In the genomic region with DNA sequence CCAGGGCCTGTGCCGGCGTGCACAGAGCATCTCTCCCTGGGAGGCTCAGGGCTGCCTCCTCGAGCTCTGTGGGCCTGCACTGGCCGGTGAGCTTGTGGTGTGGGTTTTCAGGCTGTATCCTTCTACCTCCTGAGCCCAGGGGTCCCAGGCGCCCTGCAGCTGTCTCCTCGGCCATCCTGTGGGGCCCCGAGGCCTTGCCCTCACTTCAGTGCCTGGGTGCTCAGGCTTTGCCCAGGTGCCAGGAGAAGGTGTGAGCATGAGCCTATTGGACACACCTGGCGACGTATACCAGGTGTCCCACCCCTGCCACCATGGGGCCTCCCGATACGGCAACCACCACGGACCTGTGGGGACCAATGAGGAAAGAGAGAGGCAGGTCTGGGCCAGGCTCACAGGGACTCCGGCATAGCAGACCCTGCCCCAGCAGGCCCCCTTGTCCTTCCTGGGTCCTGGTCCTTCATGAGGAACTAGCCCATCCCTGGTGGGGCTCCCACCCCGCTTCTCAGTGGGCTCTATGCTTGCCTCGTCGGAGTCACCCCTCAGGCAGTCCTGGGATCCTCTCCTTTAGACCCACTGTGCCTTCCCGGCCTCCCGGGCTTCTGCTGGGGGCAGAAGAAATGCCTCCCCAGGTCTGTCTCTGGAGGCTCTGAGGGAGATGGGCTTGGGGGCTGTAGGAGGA, we compare ENCODE assay signal across 14 cellular contexts.
DNase-seq lines count a peak whose midpoint lies in the region; ATAC-seq, FAIRE-seq and TF ChIP-seq lines count a peak whose summit lies in the region.
"Had no signal": no experiment of that assay in that cellular context is flagged by ENCODE, and none has a peak within 500 bp of the region (broad histone marks: within the 10 kb centered on the region; RNA-seq: fewer than 3 reads in every experiment).

No MANE protein-coding gene starts in this region.

- no peak overlapping the region for H2AFZ ChIP-seq in HepG2 (ENCODE audit: low read length)
- H2AFZ ChIP-seq in osteoblast (ENCODE audit: low read length) = no peak overlapping the region

- 94% methylated on average over 3 of the region's 18 CpGs for WGBS in right lobe of liver (ENCODE audit: insufficient coverage, low coverage, low lambda C conversion rate, missing lambda C conversion rate)
- WGBS in HepG2 (ENCODE audit: low lambda C conversion rate) = 17% methylated on average over 7 of the region's 18 CpGs

- no peak overlapping the region for H3K9ac ChIP-seq in HepG2 (ENCODE audit: insufficient read depth, low read depth, low read length)
- H3K9ac ChIP-seq: BLaER1 had no signal

- H3K4me1 Mint-ChIP-seq in activated T-helper 1 cell treated with anti-CD3 and anti-CD28 coated beads, Interleukin-12 subunit alpha, Interleukin-12 subunit beta, Interleukin-2, Interleukin-4 antibody, amounts not matched to agents 30 ng/mL and 10 ng/mL and 1 ng/mL, durations not matched to agents 14 hours and 24 hours and 36 hours (ENCODE audit: low read depth) = no peaks in the 10 kb centered on the region
- H3K4me1 Mint-ChIP-seq: H9 had no signal

- H3K9me3 ChIP-seq in right lobe of liver = no peaks in the 10 kb centered on the region
- no peaks in the 10 kb centered on the region for H3K9me3 ChIP-seq in HepG2 (ENCODE audit: low read length)
- no peaks in the 10 kb centered on the region for H3K9me3 ChIP-seq in Peyer's patch
- H3K9me3 ChIP-seq in osteoblast (ENCODE audit: low read depth, low read length) = no peaks in the 10 kb centered on the region
- H3K9me3 ChIP-seq: BLaER1 had no signal

- no peak overlapping the region for H3K27ac Mint-ChIP-seq in activated T-helper 1 cell treated with anti-CD3 and anti-CD28 coated beads, Interleukin-12 subunit alpha, Interleukin-12 subunit beta, Interleukin-2, Interleukin-4 antibody, amounts not matched to agents 30 ng/mL and 10 ng/mL and 1 ng/mL, durations not matched to agents 14 hours and 24 hours and 36 hours
- H3K27ac Mint-ChIP-seq: H9 had no signal

- no peak overlapping the region for H3K27ac ChIP-seq in right lobe of liver
- no peak overlapping the region for H3K27ac ChIP-seq in HepG2 (ENCODE audit: extremely low read length, insufficient read depth, low read length)
- no peak overlapping the region for H3K27ac ChIP-seq in Peyer's patch
- H3K27ac ChIP-seq in osteoblast (ENCODE audit: low read depth, low read length) = no peak overlapping the region
- H3K27ac ChIP-seq: BLaER1 had no signal

- CTCF ChIA-PET in HepG2 (lab: Yijun Ruan, JAX; ENCODE audit: low intra/inter-chr PET ratio, low total read pairs) = no interaction called here

- no TSS peak for BruUV-seq in HepG2 (replicated peaks; lab: Mats Ljungman, UMichigan)

- TF ChIP-seq POLR2A in right lobe of liver (IDR thresholded peaks at IDR 0.05) (no peak), HepG2 (IDR thresholded peaks at IDR 0.05; ENCODE audit: insufficient read depth in 1 of 2, low read depth in 2 of 2, low read length in 2 of 2) (no peak), Peyer's patch (IDR thresholded peaks at IDR 0.05) (no peak)

- H4K20me1 ChIP-seq in HepG2 (ENCODE audit: insufficient read depth, low read length) = no peaks in the 10 kb centered on the region
- no peaks in the 10 kb centered on the region for H4K20me1 ChIP-seq in osteoblast (ENCODE audit: insufficient read depth, low read length)
- H4K20me1 ChIP-seq: BLaER1 had no signal

- no peaks in the 10 kb centered on the region for H3K9me3 Mint-ChIP-seq in activated T-helper 1 cell treated with anti-CD3 and anti-CD28 coated beads, Interleukin-12 subunit alpha, Interleukin-12 subunit beta, Interleukin-2, Interleukin-4 antibody, amounts not matched to agents 30 ng/mL and 10 ng/mL and 1 ng/mL, durations not matched to agents 14 hours and 24 hours and 36 hours

- H3K4me1 ChIP-seq in right lobe of liver (no peaks in the 10 kb centered on the region), HepG2 (ENCODE audit: insufficient read depth, low read length) (no peaks in the 10 kb centered on the region), Peyer's patch (no peaks in the 10 kb centered on the region), osteoblast (ENCODE audit: insufficient read depth, low read length) (no peaks in the 10 kb centered on the region)
- H3K4me1 ChIP-seq: BLaER1 had no signal

- in situ Hi-C loops in HepG2 (cut with HindIII; ENCODE audit: extremely low pct_ligation_motif_present, low pct_unique_long_range_greater_than_20kb) = no loop called here
- in situ Hi-C loops in ACHN (cut with HindIII; ENCODE audit: low pct_ligation_motif_present, low pct_unique_long_range_greater_than_20kb, low sequenced_read_pairs) = no loop called here

- H3K4me2 ChIP-seq in HepG2 (ENCODE audit: low read depth, low read length) = no peak overlapping the region
- H3K4me2 ChIP-seq in osteoblast (ENCODE audit: insufficient read depth, low read length) = no peak overlapping the region
- H3K4me2 ChIP-seq: BLaER1 had no signal

- TF ChIP-seq CTCF in right lobe of liver (IDR thresholded peaks at IDR 0.05) (no peak), HepG2 (CRISPR knock-in tag; IDR thresholded peaks at IDR 0.05) (no peak), Peyer's patch (IDR thresholded peaks at IDR 0.05) (no peak), osteoblast (IDR thresholded peaks at IDR 0.05; ENCODE audit: extremely low read depth, low read depth, low read length) (no peak)

- DNase-seq in right lobe of liver (peak; percentile 9 to 51 (median 36)), HepG2 (ENCODE audit: low spot score) (no peak), Peyer's patch (peak in 2 of 3 donors; percentile 16 to 43), osteoblast (ENCODE audit: insufficient read length, low spot score, missing footprints) (peak; percentile 21), ACHN (no peak)
- DNase-seq in activated T-helper 1 cell treated with anti-CD3 and anti-CD28 coated beads, Interleukin-12 subunit alpha, Interleukin-12 subunit beta, Interleukin-2, Interleukin-4 antibody, amounts not matched to agents 30 ng/mL and 10 ng/mL and 1 ng/mL, durations not matched to agents 14 hours and 24 hours and 36 hours (ENCODE audit: low spot score) = no peak
- DNase-seq: H9, Karpas-422, NCI-H187 treated with DMSO at 0.1 percent for 48 hours, NCI-H446, NCI-H774 had no signal

- FAIRE-seq in HepG2 (lab: Jason Lieb, UNC) = no peak
- FAIRE-seq: RCC 7860 had no signal

- TF ChIP-seq RAD21 in HepG2 (CRISPR knock-in tag; IDR thresholded peaks at IDR 0.05) = no peak

- no peak for TF ChIP-seq EP300 in HepG2 (IDR thresholded peaks at IDR 0.05; ENCODE audit: low read depth in 2 of 2, low read length in 2 of 2)
- no peak for TF ChIP-seq EP300 in HepG2 (CRISPR knock-in tag; IDR thresholded peaks at IDR 0.05; ENCODE audit: borderline replicate concordance)

- H3K27me3 Mint-ChIP-seq in activated T-helper 1 cell treated with anti-CD3 and anti-CD28 coated beads, Interleukin-12 subunit alpha, Interleukin-12 subunit beta, Interleukin-2, Interleukin-4 antibody, amounts not matched to agents 30 ng/mL and 10 ng/mL and 1 ng/mL, durations not matched to agents 14 hours and 24 hours and 36 hours (ENCODE audit: insufficient read depth) = peaks cover 20% of the 10 kb centered on the region

- H3K27me3 ChIP-seq in right lobe of liver = no peaks in the 10 kb centered on the region
- H3K27me3 ChIP-seq in HepG2 (ENCODE audit: control insufficient read depth in 1 of 2, insufficient read depth in 2 of 2, low read length in 2 of 2) = peaks cover 0 to 5% of the 10 kb centered on the region in 2 experiments; a peak in 1 of 5 replicates
- no peaks in the 10 kb centered on the region for H3K27me3 ChIP-seq in Peyer's patch
- no peaks in the 10 kb centered on the region for H3K27me3 ChIP-seq in osteoblast (ENCODE audit: insufficient read depth, low read length)
- H3K27me3 ChIP-seq: BLaER1 had no signal

- H3K4me3 Mint-ChIP-seq in activated T-helper 1 cell treated with anti-CD3 and anti-CD28 coated beads, Interleukin-12 subunit alpha, Interleukin-12 subunit beta, Interleukin-2, Interleukin-4 antibody, amounts not matched to agents 30 ng/mL and 10 ng/mL and 1 ng/mL, durations not matched to agents 14 hours and 24 hours and 36 hours = no peak overlapping the region
- H3K4me3 Mint-ChIP-seq: H9 had no signal

- no peaks in the 10 kb centered on the region for H3K79me2 ChIP-seq in HepG2 (ENCODE audit: insufficient read depth, low read length)
- H3K79me2 ChIP-seq in osteoblast (ENCODE audit: insufficient read depth, low read length) = no peaks in the 10 kb centered on the region

- POLR2A ChIA-PET in HepG2 (lab: Yijun Ruan, JAX) = no interaction called here

- ATAC-seq in right lobe of liver (no peak), HepG2 (no peak; the same call in 2 of the 3 replicates), HG02798 (IDR thresholded peaks at IDR 0.05; ENCODE audit: poor library complexity, unreplicated experiment) (no peak)

- no peak overlapping the region for H3K4me3 ChIP-seq in right lobe of liver
- H3K4me3 ChIP-seq in HepG2 (replicated peaks in 1 of 3; ENCODE audit: insufficient read depth in 1 of 3, low read depth in 2 of 3, low read length in 3 of 3) = no peak overlapping the region
- no peak overlapping the region for H3K4me3 ChIP-seq in Peyer's patch
- H3K4me3 ChIP-seq in osteoblast (ENCODE audit: insufficient read depth, low read length) = no peak overlapping the region
- H3K4me3 ChIP-seq: BLaER1 had no signal

- intact Hi-C loops in right lobe of liver (cut with DNase I) (no loop called here), HepG2 (cut with micrococcal nuclease; ENCODE audit: unreplicated experiment) (no loop called here)
- intact Hi-C loops in activated T-helper 1 cell treated with anti-CD3 and anti-CD28 coated beads, Interleukin-12 subunit alpha, Interleukin-12 subunit beta, Interleukin-2, Interleukin-4 antibody, amounts not matched to agents 30 ng/mL and 10 ng/mL and 1 ng/mL, durations not matched to agents 14 hours and 24 hours and 36 hours (cut with micrococcal nuclease) = no loop called here

- H3K36me3 Mint-ChIP-seq in activated T-helper 1 cell treated with anti-CD3 and anti-CD28 coated beads, Interleukin-12 subunit alpha, Interleukin-12 subunit beta, Interleukin-2, Interleukin-4 antibody, amounts not matched to agents 30 ng/mL and 10 ng/mL and 1 ng/mL, durations not matched to agents 14 hours and 24 hours and 36 hours (ENCODE audit: low read depth) = no peaks in the 10 kb centered on the region

- H3K36me3 ChIP-seq in right lobe of liver = no peaks in the 10 kb centered on the region
- H3K36me3 ChIP-seq in HepG2 (replicated peaks in 1 of 2; ENCODE audit: control insufficient read depth in 1 of 2, insufficient read depth in 2 of 2, low read length in 2 of 2) = no peaks in the 10 kb centered on the region
- no peaks in the 10 kb centered on the region for H3K36me3 ChIP-seq in Peyer's patch
- no peaks in the 10 kb centered on the region for H3K36me3 ChIP-seq in osteoblast (ENCODE audit: insufficient read depth, low read length)
- H3K36me3 ChIP-seq: BLaER1 had no signal

TF ChIP-seq in HepG2, 621 proteins besides CTCF, POLR2A, EP300 and RAD21 (continues in another document):
- TF ChIP-seq HOXA7 (CRISPR knock-in tag; IDR thresholded peaks at IDR 0.05) (no peak), XRCC5 (optimal IDR thresholded peaks at IDR 0.05; ENCODE audit: low read length) (no peak), KAT2B (IDR thresholded peaks at IDR 0.05; ENCODE audit: borderline replicate concordance, low read depth, low read length) (no peak), ZBTB3 (CRISPR knock-in tag; IDR thresholded peaks at IDR 0.05; ENCODE audit: borderline replicate concordance, low read depth) (no peak)

Comparison
In these comparisons a context has a peak if more than half of its experiments do, and no peak if none do; other contexts are left out.
1. DNase-seq: peak in right lobe of liver (3 of 3), Peyer's patch (2 of 3) and osteoblast (single experiment); none in HepG2 (single experiment), ACHN (single experiment) and activated T-helper 1 cell treated with anti-CD3 and anti-CD28 coated beads, Interleukin-12 subunit alpha, Interleukin-12 subunit beta, Interleukin-2, Interleukin-4 antibody, amounts not matched to agents 30 ng/mL and 10 ng/mL and 1 ng/mL, durations not matched to agents 14 hours and 24 hours and 36 hours (single experiment).